1 cellular context compared by ENCODE assay signal in genomic region chr12:106499628-106500027, GRCh38.
TF ChIP-seq lines count a peak whose summit lies in the region.

No MANE protein-coding gene starts in this region.

TF ChIP-seq in IMR-90, 13 proteins besides CTCF, POLR2A, EP300 and RAD21 (continued from another document):
- TF ChIP-seq, protein P1, sequence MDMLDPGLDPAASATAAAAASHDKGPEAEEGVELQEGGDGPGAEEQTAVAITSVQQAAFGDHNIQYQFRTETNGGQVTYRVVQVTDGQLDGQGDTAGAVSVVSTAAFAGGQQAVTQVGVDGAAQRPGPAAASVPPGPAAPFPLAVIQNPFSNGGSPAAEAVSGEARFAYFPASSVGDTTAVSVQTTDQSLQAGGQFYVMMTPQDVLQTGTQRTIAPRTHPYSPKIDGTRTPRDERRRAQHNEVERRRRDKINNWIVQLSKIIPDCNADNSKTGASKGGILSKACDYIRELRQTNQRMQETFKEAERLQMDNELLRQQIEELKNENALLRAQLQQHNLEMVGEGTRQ (IDR thresholded peaks at IDR 0.05; ENCODE audit: low read depth, low read length) = no peak
- TF ChIP-seq RCOR1 (IDR thresholded peaks at IDR 0.05; ENCODE audit: insufficient replicate concordance, low read length) (no peak), MXI1 (IDR thresholded peaks at IDR 0.05; ENCODE audit: borderline replicate concordance, low read depth, low read length) (no peak), MAFK (IDR thresholded peaks at IDR 0.05; ENCODE audit: low read depth, low read length) (peak; percentile 69)
